ENCODE assay signal across 8 cellular contexts in genomic region chr17:38706625-38707298, GRCh38. TPM values are rescaled to one million over a fixed set of nuclear protein-coding genes. Genes with fewer than 3 reads are reported as not detected.
DNase-seq lines count a peak whose midpoint lies in the region; ATAC-seq and TF ChIP-seq lines count a peak whose summit lies in the region.

No MANE protein-coding gene starts in this region.

- H3K4me1 ChIP-seq in right lobe of liver, result peaks cover 0 to 7% (median 3%) of the 10 kb centered on the region in 4 donors

- TF ChIP-seq CTCF in CD4-positive, alpha-beta T cell (IDR thresholded peaks at IDR 0.05), result no peak
- TF ChIP-seq CTCF in NB4 (IDR thresholded peaks at IDR 0.05; ENCODE audit: low read depth, low read length), result no peak
- TF ChIP-seq CTCF in astrocyte of the cerebellum (IDR thresholded peaks at IDR 0.05; ENCODE audit: low read depth, low read length, missing control alignments), result no peak
- no peak for TF ChIP-seq CTCF in right lobe of liver (IDR thresholded peaks at IDR 0.05)

- intact Hi-C loops in CD4-positive, alpha-beta T cell (cut with DNase I, micrococcal nuclease), result loop anchor here in 1 of 2 experiments (1.0 kb wide), 1 partner anchor 22 kb away; no protein-coding TSS in a partner anchor
- intact Hi-C loops in right lobe of liver (cut with DNase I), result no loop called here

- H3K27ac ChIP-seq in CD4-positive, alpha-beta T cell (ENCODE audit: low read depth, low read length), result peak overlapping the region; percentile 74
- peak overlapping the region in 1 of 3 donors; percentile 78 for H3K27ac ChIP-seq in right lobe of liver

- WGBS in right lobe of liver (ENCODE audit: insufficient coverage, low coverage, low lambda C conversion rate, missing lambda C conversion rate), result 42% methylated on average over 9 of the region's 14 CpGs

- H3K4me3 Mint-ChIP-seq in CD4-positive, alpha-beta T cell, result peak overlapping the region; percentile 98
- H3K4me3 Mint-ChIP-seq in stimulated activated naive CD8-positive, alpha-beta T cell treated with anti-CD3 and anti-CD28 coated beads, Interleukin-15, Interleukin-2, amounts not matched to agents 100 ng/mL and 50 ng/mL, for 24 hours, result peak overlapping the region; percentile 97

- H3K36me3 ChIP-seq in right lobe of liver, result peaks cover 0 to 6% (median 3%) of the 10 kb centered on the region in 4 donors

- peak in 2 of 10 experiments; percentile 28 to 29 for DNase-seq in CD4-positive, alpha-beta T cell
- DNase-seq in NB4 (ENCODE audit: low read depth) (peak; percentile 44), astrocyte of the cerebellum (ENCODE audit: low read depth) (no peak), right lobe of liver (no peak), HuH-7 (ENCODE audit: low spot score) (no peak)

- H3K27me3 ChIP-seq in CD4-positive, alpha-beta T cell (ENCODE audit: control insufficient read depth, insufficient read depth, low read length), result no peaks in the 10 kb centered on the region
- no peaks in the 10 kb centered on the region for H3K27me3 ChIP-seq in right lobe of liver

- no peaks in the 10 kb centered on the region for H3K9me3 Mint-ChIP-seq in CD4-positive, alpha-beta T cell
- H3K9me3 Mint-ChIP-seq in stimulated activated naive CD8-positive, alpha-beta T cell treated with anti-CD3 and anti-CD28 coated beads, Interleukin-15, Interleukin-2, amounts not matched to agents 100 ng/mL and 50 ng/mL, for 24 hours, result no peaks in the 10 kb centered on the region

- TF ChIP-seq POLR2A in NB4 (IDR thresholded peaks at IDR 0.05; ENCODE audit: extremely low read depth, insufficient read length), result no peak
- no peak for TF ChIP-seq POLR2A in right lobe of liver (IDR thresholded peaks at IDR 0.05)

- ATAC-seq in CD4-positive, alpha-beta T cell (ENCODE audit: poor library complexity), result no peak
- ATAC-seq in right lobe of liver, result no peak
- ATAC-seq in HG02642 (IDR thresholded peaks at IDR 0.05; ENCODE audit: poor library complexity, unreplicated experiment), result no peak
- no peak for ATAC-seq in HG02885 (IDR thresholded peaks at IDR 0.05; ENCODE audit: poor library complexity, unreplicated experiment)

- POLR2A ChIA-PET in CD4-positive, alpha-beta T cell (lab: Charles Lee), result interaction anchor here (0.6 to 7.0 kb wide), 11 partner anchors 10 to 165 kb away, joined by 3 to 180 read pairs (median 4); partner anchors contain the start of genes CISD3, EPOP, PSMB3 and RPL23

- peaks cover 81% of the 10 kb centered on the region for H3K36me3 Mint-ChIP-seq in CD4-positive, alpha-beta T cell (ENCODE audit: low read depth)
- H3K36me3 Mint-ChIP-seq in stimulated activated naive CD8-positive, alpha-beta T cell treated with anti-CD3 and anti-CD28 coated beads, Interleukin-15, Interleukin-2, amounts not matched to agents 100 ng/mL and 50 ng/mL, for 24 hours (ENCODE audit: low read depth), result peaks cover 61% of the 10 kb centered on the region

- no peaks in the 10 kb centered on the region for H3K9me3 ChIP-seq in CD4-positive, alpha-beta T cell (ENCODE audit: control insufficient read depth, low read length)
- no peaks in the 10 kb centered on the region for H3K9me3 ChIP-seq in right lobe of liver

- H3K4me1 Mint-ChIP-seq in CD4-positive, alpha-beta T cell (ENCODE audit: low read depth), result peaks cover 70% of the 10 kb centered on the region
- peaks cover 60% of the 10 kb centered on the region for H3K4me1 Mint-ChIP-seq in stimulated activated naive CD8-positive, alpha-beta T cell treated with anti-CD3 and anti-CD28 coated beads, Interleukin-15, Interleukin-2, amounts not matched to agents 100 ng/mL and 50 ng/mL, for 24 hours (ENCODE audit: low read depth)

- in situ Hi-C loops in astrocyte of the cerebellum (cut with HindIII; ENCODE audit: low sequenced_read_pairs), result no loop called here

- peak overlapping the region; percentile 88 for H3K27ac Mint-ChIP-seq in CD4-positive, alpha-beta T cell
- peak overlapping the region; percentile 96 for H3K27ac Mint-ChIP-seq in stimulated activated naive CD8-positive, alpha-beta T cell treated with anti-CD3 and anti-CD28 coated beads, Interleukin-15, Interleukin-2, amounts not matched to agents 100 ng/mL and 50 ng/mL, for 24 hours

- CTCF ChIA-PET in CD4-positive, alpha-beta T cell (lab: Charles Lee), result interaction anchor here (0.9 to 1.8 kb wide), 7 partner anchors 21 to 149 kb away, joined by 3 to 10 read pairs (median 3); partner anchors contain the start of gene PSMB3

- H3K4me3 ChIP-seq in NB4 (ENCODE audit: low read depth, low read length) (peak overlapping the region; percentile 72), astrocyte of the cerebellum (ENCODE audit: low read depth, low read length) (peak overlapping the region; percentile 91), right lobe of liver (peak overlapping the region; percentile 55 to 82 (median 57))

- H3K27me3 Mint-ChIP-seq in CD4-positive, alpha-beta T cell, result no peaks in the 10 kb centered on the region
- H3K27me3 Mint-ChIP-seq in stimulated activated naive CD8-positive, alpha-beta T cell treated with anti-CD3 and anti-CD28 coated beads, Interleukin-15, Interleukin-2, amounts not matched to agents 100 ng/mL and 50 ng/mL, for 24 hours, result no peaks in the 10 kb centered on the region

RNA-seq across cellular contexts. Expression of gene MLLT6, which starts 1.7 kb away (rescaled TPM):
- 100 to 1,000 TPM; 321 to 324 TPM for total RNA-seq in CD4-positive, alpha-beta T cell
- 10 to 100 TPM; 10.1 to 30.9 (median 25.6) TPM for total RNA-seq in right lobe of liver

RNA-seq across cellular contexts. Expression of gene CISD3, which starts 23.4 kb away (rescaled TPM):
- total RNA-seq in CD4-positive, alpha-beta T cell, result 1 to 10 TPM; 4.7 to 5.7 TPM
- total RNA-seq in right lobe of liver, result 10 to 100 TPM; 34.2 to 88.1 (median 55.1) TPM

RNA-seq across cellular contexts. Expression of gene EPOP, which starts 32.0 kb away (rescaled TPM):
- under 1 TPM; 0.16 to 0.34 TPM for total RNA-seq in CD4-positive, alpha-beta T cell
- 1 to 10 TPM; 1.1 to 6.0 (median 3.0) TPM for total RNA-seq in right lobe of liver

RNA-seq across cellular contexts. Expression of gene PCGF2, which starts 41.4 kb away (rescaled TPM):
- total RNA-seq in CD4-positive, alpha-beta T cell, result not detected
- total RNA-seq in right lobe of liver, result 1 to 10 TPM; 1.7 to 8.0 (median 3.9) TPM

RNA-seq across cellular contexts. Expression of gene PSMB3, which starts 45.8 kb away (rescaled TPM):
- 10 to 100 TPM; 46.6 to 55.0 TPM for total RNA-seq in CD4-positive, alpha-beta T cell
- 100 to 1,000 TPM in 5 of 6 experiments, 10 to 100 TPM in 1; 85.2 to 183 (median 120) TPM for total RNA-seq in right lobe of liver

Comparison
In these comparisons a context has a peak if more than half of its experiments do, and no peak if none do; other contexts are left out.
1. RNA of gene MLLT6, which starts 1.7 kb away (total RNA-seq): 321 to 324 TPM in CD4-positive, alpha-beta T cell; 10.1 to 30.9 TPM in right lobe of liver; every median in the first group is over 10 times any median in the second.
2. RNA of gene CISD3, which starts 23.4 kb away (total RNA-seq): 34.2 to 88.1 TPM in right lobe of liver; 4.7 to 5.7 TPM in CD4-positive, alpha-beta T cell; every median in the first group is over 4 times any median in the second.
3. Peak in every context shown above with its lines, with median percentiles within 50 percentile points of each other: H3K4me3 ChIP-seq.